In genomic region chr7:41097501-41097900, GRCh38 we compare ENCODE assay signal across 18 cellular contexts.
A peak's percentile ranks its signal among the peaks of the same experiment; 100 is the strongest.
DNase-seq lines count a peak whose midpoint lies in the region; ATAC-seq and TF ChIP-seq lines count a peak whose summit lies in the region.
"Had no signal": no experiment of that assay in that cellular context is flagged by ENCODE, and none has a peak within 500 bp of the region (broad histone marks: within the 10 kb centered on the region; RNA-seq: fewer than 3 reads in every experiment).

No MANE protein-coding gene starts in this region.

- H3K79me2 ChIP-seq in osteoblast (ENCODE audit: insufficient read depth, low read length) = no peaks in the 10 kb centered on the region

- ATAC-seq in esophagus mucosa (peak; percentile 60), HG02642 (IDR thresholded peaks at IDR 0.05; ENCODE audit: poor library complexity, unreplicated experiment) (no peak), GM19351 (IDR thresholded peaks at IDR 0.05; ENCODE audit: unreplicated experiment) (no peak)
- ATAC-seq: activated CD4-positive, CD25-positive, alpha-beta regulatory T cell treated with anti-CD3 and anti-CD28 coated beads, Interleukin-2, amount 50 U/mL, for 24 hours; activated CD8-positive, alpha-beta memory T cell treated with anti-CD3 and anti-CD28 coated beads, Interleukin-2, amount 10 ng/mL, durations not matched to agents 7 days and 5 days; natural killer cell treated with Interleukin-12 subunit alpha and Interleukin-12 subunit beta and Interleukin-15 and Interleukin-18, amount 100 ng/mL, for 72 hours; stimulated activated effector memory CD8-positive, alpha-beta T cell treated with anti-CD3 and anti-CD28 coated beads, Interleukin-12 subunit alpha, Interleukin-12 subunit beta, amount 100 ng/mL, for 72 hours had no signal

- POLR2A ChIA-PET in RWPE1 (lab: Yijun Ruan, JAX; ENCODE audit: low non-redundant PET) = no interaction called here

- no peaks in the 10 kb centered on the region for H4K20me1 ChIP-seq in osteoblast (ENCODE audit: insufficient read depth, low read length)

- H3K27me3 ChIP-seq in osteoblast (ENCODE audit: insufficient read depth, low read length) = no peaks in the 10 kb centered on the region
- H3K27me3 ChIP-seq: thyroid gland had no signal

- no peaks in the 10 kb centered on the region for H3K36me3 ChIP-seq in osteoblast (ENCODE audit: insufficient read depth, low read length)
- H3K36me3 ChIP-seq: prostate gland, thyroid gland had no signal

- CTCF ChIA-PET in RWPE1 (lab: Yijun Ruan, JAX) = no interaction called here

- peak overlapping the region; percentile 5 for H2AFZ ChIP-seq in osteoblast (ENCODE audit: low read length)

- DNase-seq in GM03348 (ENCODE audit: low spot score) (peak; percentile 50), RWPE1 (ENCODE audit: low spot score) (peak; percentile 56), osteoblast (ENCODE audit: insufficient read length, low spot score, missing footprints) (no peak), NCI-H526 (lab: John Stamatoyannopoulos, UW) (no peak), NCI-H82 treated with DMSO at 0.1 percent for 48 hours (lab: John Stamatoyannopoulos, UW; ENCODE audit: unreplicated experiment) (no peak)
- DNase-seq: activated CD8-positive, alpha-beta memory T cell treated with anti-CD3 and anti-CD28 coated beads, Interleukin-2, amount 10 ng/mL, durations not matched to agents 7 days and 5 days; immature natural killer cell; NCI-H187; NCI-H446; stimulated activated CD4-positive, alpha-beta T cell treated with anti-CD3 and anti-CD28 coated beads, Interleukin-12 subunit alpha, Interleukin-12 subunit beta, amount 100 ng/mL, for 4 hours; thyroid gland had no signal

- H3K4me1 ChIP-seq in osteoblast (ENCODE audit: insufficient read depth, low read length) = peaks cover 26% of the 10 kb centered on the region
- H3K4me1 ChIP-seq: prostate gland, thyroid gland had no signal

- no peaks in the 10 kb centered on the region for H3K9me3 ChIP-seq in osteoblast (ENCODE audit: low read depth, low read length)
- H3K9me3 ChIP-seq: prostate gland, thyroid gland had no signal

- no peak overlapping the region for H3K27ac ChIP-seq in RWPE1
- peak overlapping the region; percentile 97 for H3K27ac ChIP-seq in osteoblast (ENCODE audit: low read depth, low read length)
- H3K27ac ChIP-seq: prostate gland, thyroid gland had no signal

- H3K4me2 ChIP-seq in osteoblast (ENCODE audit: insufficient read depth, low read length) = peak overlapping the region; percentile 45

- TF ChIP-seq CTCF in RWPE1 (conservative IDR thresholded peaks at IDR 0.05; ENCODE audit: low read depth) = no peak
- TF ChIP-seq CTCF in osteoblast (IDR thresholded peaks at IDR 0.05; ENCODE audit: extremely low read depth, low read depth, low read length) = no peak

- peak overlapping the region; percentile 23 for H3K4me3 ChIP-seq in osteoblast (ENCODE audit: insufficient read depth, low read length)
- H3K4me3 ChIP-seq: prostate gland, thyroid gland had no signal

Comparison
In these comparisons a context has a peak if more than half of its experiments do, and no peak if none do; other contexts are left out.
1. DNase-seq: peak in GM03348 (single experiment) and RWPE1 (single experiment); none in osteoblast (single experiment), NCI-H526 (0 of 2) and NCI-H82 treated with DMSO at 0.1 percent for 48 hours (single experiment).